8 cellular contexts compared by ENCODE assay signal in genomic region chr13:20901668-20902437, GRCh38. TPM values are rescaled to one million over a fixed set of nuclear protein-coding genes. Genes with fewer than 3 reads are reported as not detected.
A peak's percentile ranks its signal among the peaks of the same experiment; 100 is the strongest.
DNase-seq lines count a peak whose midpoint lies in the region; ATAC-seq and TF ChIP-seq lines count a peak whose summit lies in the region.

No MANE protein-coding gene starts in this region.

- H3K27ac ChIP-seq in ovary, result peak overlapping the region; percentile 87 to 93

- no peaks in the 10 kb centered on the region for H3K36me3 ChIP-seq in ovary

- no peaks in the 10 kb centered on the region for H3K27me3 ChIP-seq in ovary

- no peak for TF ChIP-seq POLR2A in ovary (IDR thresholded peaks at IDR 0.05)

- H3K4me1 ChIP-seq in ovary (ENCODE audit: insufficient read depth), result no peaks in the 10 kb centered on the region

- H3K4me1 Mint-ChIP-seq in activated T-helper 17 cell treated with anti-CD3 and anti-CD28 coated beads, Interleukin-2, amount 50 U/mL, for 72 hours, result peaks cover 24% of the 10 kb centered on the region

- intact Hi-C loops in ovary (cut with DNase I), result no loop called here

- no peak for TF ChIP-seq CTCF in ovary (IDR thresholded peaks at IDR 0.05)

- H3K9me3 ChIP-seq in ovary, result no peaks in the 10 kb centered on the region

- H3K36me3 Mint-ChIP-seq in activated T-helper 17 cell treated with anti-CD3 and anti-CD28 coated beads, Interleukin-2, amount 50 U/mL, for 72 hours (ENCODE audit: low read depth), result peaks cover 31% of the 10 kb centered on the region

- no peak for TF ChIP-seq EP300 in ovary (IDR thresholded peaks at IDR 0.05)

- H3K9me3 Mint-ChIP-seq in activated T-helper 17 cell treated with anti-CD3 and anti-CD28 coated beads, Interleukin-2, amount 50 U/mL, for 72 hours, result no peaks in the 10 kb centered on the region

- ATAC-seq in GM18520 (IDR thresholded peaks at IDR 0.05; ENCODE audit: unreplicated experiment) (peak; percentile 11), HG03025 (IDR thresholded peaks at IDR 0.05; ENCODE audit: low FRiP score, unreplicated experiment) (peak; percentile 36)
- peak; percentile 53 for ATAC-seq in activated T-helper 17 cell treated with anti-CD3 and anti-CD28 coated beads, Interleukin-2, amount 50 U/mL, for 72 hours (replicated peaks)

- H3K4me3 ChIP-seq in ovary, result peak overlapping the region; percentile 83

- H3K27me3 Mint-ChIP-seq in activated T-helper 17 cell treated with anti-CD3 and anti-CD28 coated beads, Interleukin-2, amount 50 U/mL, for 72 hours, result no peaks in the 10 kb centered on the region

- peak overlapping the region; percentile 98 for H3K27ac Mint-ChIP-seq in activated T-helper 17 cell treated with anti-CD3 and anti-CD28 coated beads, Interleukin-2, amount 50 U/mL, for 72 hours

- peak overlapping the region; percentile 98 for H3K4me3 Mint-ChIP-seq in activated T-helper 17 cell treated with anti-CD3 and anti-CD28 coated beads, Interleukin-2, amount 50 U/mL, for 72 hours

- DNase-seq in AG20443 (ENCODE audit: low spot score) (peak; percentile 49), NCI-H69 (lab: John Stamatoyannopoulos, UW) (peak; percentile 67), globus pallidus (ENCODE audit: low spot score) (peak; percentile 4), ovary (peak in 3 of 5 donors; percentile 18 to 50 (median 26))
- no peak for DNase-seq in NK-92 treated with Interleukin-12 subunit alpha and Interleukin-12 subunit beta, amount 100 ng/mL, for 24 hours (lab: John Stamatoyannopoulos, UW)

- 2 to 5% (median 2%) methylated on average over 21 of the region's 21 CpGs for WGBS in ovary, 3 donors

RNA-seq across cellular contexts. Expression of gene XPO4, which starts 0.7 kb away (rescaled TPM):
- 10 to 100 TPM; 24.3 to 35.8 TPM for total RNA-seq in activated T-helper 17 cell treated with anti-CD3 and anti-CD28 coated beads, Interleukin-2, amount 50 U/mL, for 72 hours
- 10 to 100 TPM in 6 of 7 donors, 1 to 10 TPM in 1; 9.8 to 20.6 (median 14.9) TPM for total RNA-seq in ovary
- polyA plus RNA-seq in ovary, result 1 to 10 TPM; 4.3 to 7.0 TPM
